ENCODE assay signal across 1 cellular context in genomic region chr16:17375388-17376304, GRCh38.
TF ChIP-seq lines count a peak whose summit lies in the region.

No MANE protein-coding gene starts in this region.

TF ChIP-seq in GM12878, 131 proteins besides CTCF, POLR2A, EP300 and RAD21:
- TF ChIP-seq KDM1A (IDR thresholded peaks at IDR 0.05; ENCODE audit: borderline replicate concordance), result no peak
- no peak for TF ChIP-seq NR2C2 (IDR thresholded peaks at IDR 0.05; ENCODE audit: borderline replicate concordance, control insufficient read depth, insufficient read length, low read depth)
- TF ChIP-seq CREB1 (IDR thresholded peaks at IDR 0.05; ENCODE audit: low read depth), result peak; percentile 44; the same call in 1 of the 2 replicates
- TF ChIP-seq IKZF2 (IDR thresholded peaks at IDR 0.05), result peak; percentile 51 to 58; a peak in 2 of 4 replicates
- TF ChIP-seq PAX5 (IDR thresholded peaks at IDR 0.05; ENCODE audit: borderline replicate concordance, low read depth, low read length), result no peak
- TF ChIP-seq NFXL1 (IDR thresholded peaks at IDR 0.05; ENCODE audit: borderline replicate concordance), result no peak
- TF ChIP-seq YY1 (IDR thresholded peaks at IDR 0.05; ENCODE audit: low read depth, low read length), result 0 out of 2 replicates have a peak, but pooled peaks have one; percentile 29
- TF ChIP-seq CREM (IDR thresholded peaks at IDR 0.05; ENCODE audit: low read depth), result 0 out of 2 replicates have a peak, but pooled peaks have one; percentile 13
- TF ChIP-seq IKZF1 (conservative IDR thresholded peaks at IDR 0.05), result peak; percentile 85
- TF ChIP-seq POU2F2 (IDR thresholded peaks at IDR 0.05; ENCODE audit: borderline replicate concordance, low read depth, low read length), result no peak
- TF ChIP-seq USF2 (IDR thresholded peaks at IDR 0.05; ENCODE audit: borderline replicate concordance, low read depth, low read length), result no peak; the same call in 1 of the 2 replicates
- TF ChIP-seq MEF2B (IDR thresholded peaks at IDR 0.05; ENCODE audit: partially characterized antibody, poor library complexity, severe bottlenecking), result peak; percentile 89
- peak; percentile 70 for TF ChIP-seq DPF2 (IDR thresholded peaks at IDR 0.05)
- peak; percentile 67; the same call in 1 of the 2 replicates for TF ChIP-seq MTA2 (IDR thresholded peaks at IDR 0.05; ENCODE audit: low read depth)
- TF ChIP-seq ESRRA (IDR thresholded peaks at IDR 0.05; ENCODE audit: low read length), result no peak
- TF ChIP-seq GATAD2B (conservative IDR thresholded peaks at IDR 0.05; ENCODE audit: low read depth), result peak; percentile 78; the same call in 1 of the 2 replicates
- TF ChIP-seq SPI1 (IDR thresholded peaks at IDR 0.05; ENCODE audit: borderline replicate concordance, insufficient read depth, low read depth, low read length), result peak; percentile 64; the same call in 1 of the 2 replicates
- TF ChIP-seq BCL11A (IDR thresholded peaks at IDR 0.05; ENCODE audit: low read depth, low read length), result 0 out of 2 replicates have a peak, but pooled peaks have one; percentile 29
- no peak for TF ChIP-seq SMAD5 (IDR thresholded peaks at IDR 0.05; ENCODE audit: low read depth)
- TF ChIP-seq PML (IDR thresholded peaks at IDR 0.05; ENCODE audit: low read length), result no peak
- no peak for TF ChIP-seq ZNF592 (IDR thresholded peaks at IDR 0.05)
- TF ChIP-seq EZH2 (IDR thresholded peaks at IDR 0.05; ENCODE audit: borderline replicate concordance, control insufficient read depth, low read depth, low read length), result no peak
- TF ChIP-seq NR2F1 (conservative IDR thresholded peaks at IDR 0.05), result peak; percentile 74
- no peak for TF ChIP-seq POLR2AphosphoS5 (IDR thresholded peaks at IDR 0.05; ENCODE audit: low read length)
- 0 out of 2 replicates have a peak, but pooled peaks have one; percentile 48 for TF ChIP-seq ZNF687 (IDR thresholded peaks at IDR 0.05)
- TF ChIP-seq ZSCAN29 (IDR thresholded peaks at IDR 0.05), result no peak
- TF ChIP-seq BHLHE40 (IDR thresholded peaks at IDR 0.05; ENCODE audit: borderline replicate concordance in 1 of 2, low read depth in 2 of 2, low read length in 1 of 2), result peak in 1 of 2 experiments; percentile 35; a peak in 1 of 4 replicates
- no peak for TF ChIP-seq FOXK2 (IDR thresholded peaks at IDR 0.05)
- no peak for TF ChIP-seq LARP7 (IDR thresholded peaks at IDR 0.05)
- TF ChIP-seq RUNX3 (IDR thresholded peaks at IDR 0.05; ENCODE audit: low read length), result 0 out of 2 replicates have a peak, but pooled peaks have one; percentile 60
- 0 out of 2 replicates have a peak, but pooled peaks have one; percentile 14 for TF ChIP-seq SMC3 (IDR thresholded peaks at IDR 0.05; ENCODE audit: borderline replicate concordance, low read length)
- peak; percentile 71 for TF ChIP-seq EED (IDR thresholded peaks at IDR 0.05; ENCODE audit: low read depth)
- TF ChIP-seq MLLT1 (IDR thresholded peaks at IDR 0.05), result no peak
